Comparison of ENCODE assay signal across 1 cellular context in the genomic region with DNA sequence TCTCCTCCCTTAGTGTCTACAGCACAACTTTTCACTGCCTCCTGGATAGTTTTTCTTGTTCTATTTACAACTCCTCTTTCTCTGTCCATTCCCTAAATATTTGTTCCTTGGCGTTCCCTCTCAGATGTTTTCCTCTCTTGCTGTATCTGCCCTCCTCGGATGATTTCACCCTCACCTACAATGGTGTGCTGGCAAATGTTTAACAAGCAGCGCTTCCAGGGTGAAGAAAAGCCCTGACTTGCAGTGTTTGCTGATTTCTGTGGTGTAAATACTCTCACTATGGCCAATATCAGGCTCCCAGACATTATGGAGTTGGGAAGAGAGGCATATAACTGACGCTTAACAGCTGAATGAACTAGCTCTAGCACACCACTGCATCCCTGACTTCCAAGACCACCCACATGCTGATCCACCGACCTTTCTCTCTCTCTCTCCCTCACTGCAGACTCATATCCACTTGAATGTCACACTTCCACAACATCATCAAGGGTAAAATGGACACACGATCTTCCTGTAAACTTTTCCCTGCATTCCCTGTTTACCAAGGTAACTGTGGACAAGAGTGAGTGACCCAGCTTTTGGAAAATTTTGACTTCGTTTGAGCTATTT.
A peak's percentile ranks its signal among the peaks of the same experiment; 100 is the strongest.
TF ChIP-seq lines count a peak whose summit lies in the region.

No MANE protein-coding gene starts in this region.

TF ChIP-seq in HepG2, 621 proteins besides CTCF, POLR2A, EP300 and RAD21 (continued from another document):
- TF ChIP-seq, protein P1, sequence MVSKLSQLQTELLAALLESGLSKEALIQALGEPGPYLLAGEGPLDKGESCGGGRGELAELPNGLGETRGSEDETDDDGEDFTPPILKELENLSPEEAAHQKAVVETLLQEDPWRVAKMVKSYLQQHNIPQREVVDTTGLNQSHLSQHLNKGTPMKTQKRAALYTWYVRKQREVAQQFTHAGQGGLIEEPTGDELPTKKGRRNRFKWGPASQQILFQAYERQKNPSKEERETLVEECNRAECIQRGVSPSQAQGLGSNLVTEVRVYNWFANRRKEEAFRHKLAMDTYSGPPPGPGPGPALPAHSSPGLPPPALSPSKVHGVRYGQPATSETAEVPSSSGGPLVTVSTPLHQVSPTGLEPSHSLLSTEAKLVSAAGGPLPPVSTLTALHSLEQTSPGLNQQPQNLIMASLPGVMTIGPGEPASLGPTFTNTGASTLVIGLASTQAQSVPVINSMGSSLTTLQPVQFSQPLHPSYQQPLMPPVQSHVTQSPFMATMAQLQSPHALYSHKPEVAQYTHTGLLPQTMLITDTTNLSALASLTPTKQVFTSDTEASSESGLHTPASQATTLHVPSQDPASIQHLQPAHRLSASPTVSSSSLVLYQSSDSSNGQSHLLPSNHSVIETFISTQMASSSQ (IDR thresholded peaks at IDR 0.05; ENCODE audit: low read depth): 0 out of 2 replicates have a peak, but pooled peaks have one; percentile 43
- TF ChIP-seq, protein P1 (CRISPR knock-in tag; IDR thresholded peaks at IDR 0.05; ENCODE audit: borderline replicate concordance): no peak
- TF ChIP-seq ETV5 (CRISPR knock-in tag; IDR thresholded peaks at IDR 0.05; ENCODE audit: borderline replicate concordance) (no peak), HNRNPUL1 (IDR thresholded peaks at IDR 0.05; ENCODE audit: low read depth, low read length) (no peak), SRSF1 (optimal IDR thresholded peaks at IDR 0.05; ENCODE audit: low read depth, low read length) (no peak), ZBTB21 (CRISPR knock-in tag; IDR thresholded peaks at IDR 0.05) (no peak), POLR2AphosphoS2 (IDR thresholded peaks at IDR 0.05; ENCODE audit: low read depth, low read length) (no peak), RARA (CRISPR knock-in tag; IDR thresholded peaks at IDR 0.05) (0 out of 2 replicates have a peak, but pooled peaks have one; percentile 19), BCL6 (CRISPR knock-in tag; IDR thresholded peaks at IDR 0.05) (0 out of 2 replicates have a peak, but pooled peaks have one; percentile 7), HIVEP1 (CRISPR knock-in tag; IDR thresholded peaks at IDR 0.05) (no peak), SOX5 (CRISPR knock-in tag; IDR thresholded peaks at IDR 0.05; ENCODE audit: borderline replicate concordance) (peak; percentile 42; the same call in 1 of the 2 replicates), TEAD3 (CRISPR knock-in tag; optimal IDR thresholded peaks at IDR 0.05; ENCODE audit: borderline replicate concordance) (peak; percentile 39), ZFP1 (CRISPR knock-in tag; IDR thresholded peaks at IDR 0.05) (no peak), ZNF552 (CRISPR knock-in tag; IDR thresholded peaks at IDR 0.05; ENCODE audit: borderline replicate concordance) (no peak), NCOA2 (CRISPR knock-in tag; IDR thresholded peaks at IDR 0.05) (no peak), TBX3 (IDR thresholded peaks at IDR 0.05; ENCODE audit: borderline replicate concordance) (no peak), ZNF263 (CRISPR knock-in tag; IDR thresholded peaks at IDR 0.05) (no peak)
- TF ChIP-seq, protein P2, sequence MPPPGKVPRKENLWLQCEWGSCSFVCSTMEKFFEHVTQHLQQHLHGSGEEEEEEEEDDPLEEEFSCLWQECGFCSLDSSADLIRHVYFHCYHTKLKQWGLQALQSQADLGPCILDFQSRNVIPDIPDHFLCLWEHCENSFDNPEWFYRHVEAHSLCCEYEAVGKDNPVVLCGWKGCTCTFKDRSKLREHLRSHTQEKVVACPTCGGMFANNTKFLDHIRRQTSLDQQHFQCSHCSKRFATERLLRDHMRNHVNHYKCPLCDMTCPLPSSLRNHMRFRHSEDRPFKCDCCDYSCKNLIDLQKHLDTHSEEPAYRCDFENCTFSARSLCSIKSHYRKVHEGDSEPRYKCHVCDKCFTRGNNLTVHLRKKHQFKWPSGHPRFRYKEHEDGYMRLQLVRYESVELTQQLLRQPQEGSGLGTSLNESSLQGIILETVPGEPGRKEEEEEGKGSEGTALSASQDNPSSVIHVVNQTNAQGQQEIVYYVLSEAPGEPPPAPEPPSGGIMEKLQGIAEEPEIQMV (CRISPR knock-in tag; IDR thresholded peaks at IDR 0.05; ENCODE audit: low read depth): no peak
- TF ChIP-seq, protein P3, sequence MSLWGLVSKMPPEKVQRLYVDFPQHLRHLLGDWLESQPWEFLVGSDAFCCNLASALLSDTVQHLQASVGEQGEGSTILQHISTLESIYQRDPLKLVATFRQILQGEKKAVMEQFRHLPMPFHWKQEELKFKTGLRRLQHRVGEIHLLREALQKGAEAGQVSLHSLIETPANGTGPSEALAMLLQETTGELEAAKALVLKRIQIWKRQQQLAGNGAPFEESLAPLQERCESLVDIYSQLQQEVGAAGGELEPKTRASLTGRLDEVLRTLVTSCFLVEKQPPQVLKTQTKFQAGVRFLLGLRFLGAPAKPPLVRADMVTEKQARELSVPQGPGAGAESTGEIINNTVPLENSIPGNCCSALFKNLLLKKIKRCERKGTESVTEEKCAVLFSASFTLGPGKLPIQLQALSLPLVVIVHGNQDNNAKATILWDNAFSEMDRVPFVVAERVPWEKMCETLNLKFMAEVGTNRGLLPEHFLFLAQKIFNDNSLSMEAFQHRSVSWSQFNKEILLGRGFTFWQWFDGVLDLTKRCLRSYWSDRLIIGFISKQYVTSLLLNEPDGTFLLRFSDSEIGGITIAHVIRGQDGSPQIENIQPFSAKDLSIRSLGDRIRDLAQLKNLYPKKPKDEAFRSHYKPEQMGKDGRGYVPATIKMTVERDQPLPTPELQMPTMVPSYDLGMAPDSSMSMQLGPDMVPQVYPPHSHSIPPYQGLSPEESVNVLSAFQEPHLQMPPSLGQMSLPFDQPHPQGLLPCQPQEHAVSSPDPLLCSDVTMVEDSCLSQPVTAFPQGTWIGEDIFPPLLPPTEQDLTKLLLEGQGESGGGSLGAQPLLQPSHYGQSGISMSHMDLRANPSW (CRISPR knock-in tag; IDR thresholded peaks at IDR 0.05; ENCODE audit: borderline replicate concordance): no peak
- TF ChIP-seq, protein P4, sequence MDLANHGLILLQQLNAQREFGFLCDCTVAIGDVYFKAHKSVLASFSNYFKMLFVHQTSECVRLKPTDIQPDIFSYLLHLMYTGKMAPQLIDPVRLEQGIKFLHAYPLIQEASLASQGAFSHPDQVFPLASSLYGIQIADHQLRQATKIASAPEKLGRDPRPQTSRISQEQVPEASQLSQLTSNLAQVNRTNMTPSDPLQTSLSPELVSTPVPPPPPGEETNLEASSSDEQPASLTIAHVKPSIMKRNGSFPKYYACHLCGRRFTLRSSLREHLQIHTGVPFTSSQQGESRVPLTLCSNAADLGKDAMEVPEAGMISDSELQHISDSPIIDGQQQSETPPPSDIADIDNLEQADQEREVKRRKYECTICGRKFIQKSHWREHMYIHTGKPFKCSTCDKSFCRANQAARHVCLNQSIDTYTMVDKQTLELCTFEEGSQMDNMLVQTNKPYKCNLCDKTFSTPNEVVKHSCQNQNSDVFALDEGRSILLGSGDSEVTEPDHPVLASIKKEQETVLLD (CRISPR knock-in tag; IDR thresholded peaks at IDR 0.05; ENCODE audit: low read depth): no peak
- TF ChIP-seq, protein P5, sequence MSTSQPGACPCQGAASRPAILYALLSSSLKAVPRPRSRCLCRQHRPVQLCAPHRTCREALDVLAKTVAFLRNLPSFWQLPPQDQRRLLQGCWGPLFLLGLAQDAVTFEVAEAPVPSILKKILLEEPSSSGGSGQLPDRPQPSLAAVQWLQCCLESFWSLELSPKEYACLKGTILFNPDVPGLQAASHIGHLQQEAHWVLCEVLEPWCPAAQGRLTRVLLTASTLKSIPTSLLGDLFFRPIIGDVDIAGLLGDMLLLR (CRISPR knock-in tag; IDR thresholded peaks at IDR 0.05): no peak
